ENCODE assay signal across 21 cellular contexts in the genomic region with DNA sequence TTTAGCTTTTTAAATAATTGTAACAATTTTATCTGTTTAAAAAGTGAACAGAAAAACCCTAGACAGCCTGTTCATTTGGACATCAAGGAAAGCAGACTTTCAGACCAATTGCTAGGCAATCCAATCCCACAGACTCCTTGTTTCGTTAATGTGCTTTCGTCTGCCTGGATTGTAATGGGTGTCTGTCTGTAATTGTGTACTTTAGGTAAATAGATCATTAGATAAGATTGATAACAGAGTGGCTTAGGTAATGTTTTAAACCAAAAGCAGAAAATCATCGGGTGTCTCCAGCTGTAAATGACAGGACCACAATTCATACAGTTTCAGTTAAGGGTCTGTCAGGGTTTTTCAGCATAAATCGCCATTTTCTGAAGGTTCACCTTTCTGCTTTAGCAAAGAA.
A peak's percentile ranks its signal among the peaks of the same experiment; 100 is the strongest.
DNase-seq lines count a peak whose midpoint lies in the region; ATAC-seq, FAIRE-seq and TF ChIP-seq lines count a peak whose summit lies in the region.
"Had no signal": no experiment of that assay in that cellular context is flagged by ENCODE, and none has a peak within 500 bp of the region (broad histone marks: within the 10 kb centered on the region; RNA-seq: fewer than 3 reads in every experiment).

No MANE protein-coding gene starts in this region.

- no peak for ATAC-seq in HG03521 (IDR thresholded peaks at IDR 0.05; ENCODE audit: unreplicated experiment)
- ATAC-seq in GM18907 (IDR thresholded peaks at IDR 0.05; ENCODE audit: unreplicated experiment): no peak
- ATAC-seq: K562, lower lobe of right lung, WTC11 had no signal

- peak; percentile 88 for FAIRE-seq in islet of Langerhans (lab: Jason Lieb, UNC)
- FAIRE-seq: bronchial epithelial cell, K562 had no signal

- peak overlapping the region; percentile 21 for H3K4me3 ChIP-seq in LNCaP clone FGC (ENCODE audit: low read depth, low read length)
- H3K4me3 ChIP-seq: GM23248, K562, lower lobe of right lung, smooth muscle cell, stomach had no signal

- peak; percentile 22 for DNase-seq in LNCaP clone FGC (ENCODE audit: low read depth)
- peak; percentile 42 to 73 for DNase-seq in NCI-H1930 (lab: John Stamatoyannopoulos, UW)
- DNase-seq in NCI-H526 treated with DMSO at 0.1 percent for 48 hours (lab: John Stamatoyannopoulos, UW): peak; percentile 93
- no peak for DNase-seq in KBM-7
- no peak for DNase-seq in SW480 (ENCODE audit: low spot score)
- DNase-seq: activated CD4-positive, alpha-beta memory T cell treated with anti-CD3 and anti-CD28 coated beads, Interleukin-2, amount 10 ng/mL, durations not matched to agents 7 days and 5 days; foreskin fibroblast; GM23248; lower lobe of right lung; SIG-M5; stimulated activated CD4-positive, alpha-beta T cell treated with anti-CD3 and anti-CD28 coated beads, Interleukin-4, amount 100 ng/mL, for 1 hour; stomach; T-helper 2 cell; trophoblast cell had no signal

- no peak for TF ChIP-seq CTCF in LNCaP clone FGC (IDR thresholded peaks at IDR 0.05; ENCODE audit: control insufficient read depth, extremely low read depth, insufficient read depth)

- in situ Hi-C loops in KBM-7 (cut with MboI; ENCODE audit: low pct_unique_long_range_greater_than_20kb, low sequenced_read_pairs): no loop called here

Comparison
In these comparisons a context has a peak if more than half of its experiments do, and no peak if none do; other contexts are left out.
1. DNase-seq: peak in LNCaP clone FGC (single experiment), NCI-H1930 (2 of 2) and NCI-H526 treated with DMSO at 0.1 percent for 48 hours (single experiment); none in KBM-7 (single experiment) and SW480 (single experiment).